7 cellular contexts compared by ENCODE assay signal in the genomic region with DNA sequence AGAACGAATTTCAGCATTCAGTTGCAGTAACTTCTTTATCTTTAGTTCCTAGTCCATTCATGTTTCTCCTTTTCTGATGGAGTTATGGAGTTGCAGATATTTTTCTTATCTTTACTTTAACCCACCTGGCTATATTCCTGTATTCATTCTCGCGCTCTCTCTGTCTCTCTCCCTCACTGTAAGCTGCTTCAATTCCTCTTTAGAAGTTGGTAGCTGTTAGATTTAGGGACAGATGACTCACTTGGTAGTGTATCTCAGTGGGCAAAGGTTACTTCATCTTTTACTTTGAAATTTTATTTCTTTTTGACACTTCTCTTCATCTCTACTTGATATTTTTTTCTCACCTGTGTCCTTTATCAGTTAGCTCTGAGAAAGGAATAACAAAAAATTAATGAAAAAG. TPM values are rescaled to one million over a fixed set of nuclear protein-coding genes. Genes with fewer than 3 reads are reported as not detected.
"Had no signal": no experiment of that assay in that cellular context is flagged by ENCODE, and none has a peak within 500 bp of the region (broad histone marks: within the 10 kb centered on the region; RNA-seq: fewer than 3 reads in every experiment).

No MANE protein-coding gene starts in this region.

- ATAC-seq: GM12878 had no signal

- H3K4me3 ChIP-seq: GM12878 had no signal

- DNase-seq: GDM1, GF-D8 had no signal

- FAIRE-seq: G401.6, GM12878, GM12892, GM18507 had no signal

RNA-seq across cellular contexts. Expression of gene BRS3, which starts 49.6 kb away (rescaled TPM):
- total RNA-seq: G401, GM12878 had no signal
- polyA plus RNA-seq: GM12878 had no signal
